10 cellular contexts compared by ENCODE assay signal in the genomic region with DNA sequence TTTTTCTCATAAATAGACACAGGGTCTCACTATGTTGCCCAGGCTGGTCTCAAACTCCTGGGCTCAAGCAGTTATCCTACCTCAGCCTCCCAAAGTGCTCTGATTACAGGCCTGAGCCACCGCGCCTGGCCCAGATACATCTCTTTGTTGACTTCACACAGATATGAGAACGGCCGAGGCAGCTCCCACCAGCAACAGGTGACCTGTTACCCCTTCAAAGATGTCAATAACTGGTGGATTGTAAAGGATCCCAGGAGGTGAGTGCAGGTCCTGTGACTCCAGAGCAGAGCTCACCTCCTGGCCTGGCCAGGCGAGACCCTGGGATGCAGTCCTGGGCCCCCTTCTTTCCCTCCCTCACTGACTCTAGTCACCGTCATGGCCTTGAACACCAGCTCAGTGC. TPM values are rescaled to one million over a fixed set of nuclear protein-coding genes. Genes with fewer than 3 reads are reported as not detected.
"Had no signal": no experiment of that assay in that cellular context is flagged by ENCODE, and none has a peak within 500 bp of the region (broad histone marks: within the 10 kb centered on the region; RNA-seq: fewer than 3 reads in every experiment).

No MANE protein-coding gene starts in this region.

- ATAC-seq: GM23338, HCT116, K562 had no signal

- H3K4me1 Mint-ChIP-seq: GM23338 had no signal

- H3K9me3 ChIP-seq: HAP-1 had no signal

- H3K9me3 Mint-ChIP-seq: GM23338 had no signal

- H3K4me3 Mint-ChIP-seq: GM23338 had no signal

- H3K27ac ChIP-seq: HL-60 had no signal

- DNase-seq: H7, IMR-90, KG1 had no signal

- H3K4me3 ChIP-seq: GM23338, HAP-1, K562 had no signal

- FAIRE-seq: K562 had no signal

- H3K4me1 ChIP-seq: HAP-1 had no signal

- H3K4me2 ChIP-seq: GM23338 had no signal

- H2AFZ ChIP-seq: GM23338 had no signal

- H3K27ac Mint-ChIP-seq: GM23338 had no signal

RNA-seq across cellular contexts. Expression of a gene that starts 33.4 kb away (rescaled TPM):
- total RNA-seq: H4, HT1080, IMR-90, K562 had no signal
- polyA plus RNA-seq: GM23338, IMR-90, K562 had no signal
